Comparison of ENCODE assay signal across 19 cellular contexts in the genomic region with DNA sequence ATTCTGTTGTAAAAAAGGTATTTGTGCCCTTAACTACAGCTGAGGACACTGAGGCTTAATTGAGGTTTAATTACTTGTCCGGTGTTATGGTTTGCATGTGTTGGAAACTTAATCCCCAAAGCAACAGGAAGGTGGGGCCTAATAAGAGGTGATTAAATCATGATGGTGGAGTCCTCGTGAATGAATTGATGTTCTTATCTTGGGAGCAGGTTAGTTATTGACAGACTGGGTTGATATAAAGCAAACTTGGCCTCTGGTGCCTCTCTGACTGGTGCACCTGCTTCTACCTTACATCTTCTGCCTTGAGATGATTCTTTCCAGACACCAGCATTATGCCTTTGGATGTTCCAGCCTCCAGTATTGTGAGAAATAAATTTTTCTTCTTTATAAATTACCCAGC.
DNase-seq lines count a peak whose midpoint lies in the region; TF ChIP-seq lines count a peak whose summit lies in the region.
"Had no signal": no experiment of that assay in that cellular context is flagged by ENCODE, and none has a peak within 500 bp of the region (broad histone marks: within the 10 kb centered on the region; RNA-seq: fewer than 3 reads in every experiment).

No MANE protein-coding gene starts in this region.

- H3K79me1 ChIP-seq in mesenchymal stem cell (replicated peaks; ENCODE audit: low read length, poor library complexity, severe bottlenecking), result no peaks in the 10 kb centered on the region

- no peak overlapping the region for H2AFZ ChIP-seq in PC-9
- H2AFZ ChIP-seq in mesenchymal stem cell (ENCODE audit: low read depth, low read length), result no peak overlapping the region
- H2AFZ ChIP-seq: GM23338 had no signal

- H3K4me3 ChIP-seq in PC-9 (no peak overlapping the region), endodermal cell (ENCODE audit: low read length) (peak overlapping the region; percentile 2), mesenchymal stem cell (ENCODE audit: insufficient read depth in 1 of 2, low read depth in 1 of 2, low read length in 2 of 2) (no peak overlapping the region), stomach (no peak overlapping the region)
- H3K4me3 ChIP-seq: BLaER1 treated with 17β-estradiol and CSF1 and Interleukin-3, amounts not matched to agents 10 nM and 100 nM; GM23338 had no signal

- H3K14ac ChIP-seq in mesenchymal stem cell (ENCODE audit: low read length in 2 of 2), result no peak overlapping the region

- no peak overlapping the region for H2BK5ac ChIP-seq in mesenchymal stem cell (ENCODE audit: low read depth, low read length, poor library complexity, severe bottlenecking)

- H3K4me2 ChIP-seq in PC-9, result 0 out of 2 replicates have a peak overlapping the region, but pooled peaks have one; percentile 15
- no peak overlapping the region for H3K4me2 ChIP-seq in mesenchymal stem cell (ENCODE audit: low read length, poor library complexity, severe bottlenecking)
- H3K4me2 ChIP-seq: BLaER1 treated with 17β-estradiol and CSF1 and Interleukin-3, amounts not matched to agents 10 nM and 100 nM; GM23338 had no signal

- H3K9me3 Mint-ChIP-seq in endodermal cell, result peaks cover 1% of the 10 kb centered on the region
- H3K9me3 Mint-ChIP-seq: GM23338 had no signal

- H3K23ac ChIP-seq in mesenchymal stem cell (ENCODE audit: low read length in 2 of 2), result no peak overlapping the region

- no peak overlapping the region for H4K8ac ChIP-seq in mesenchymal stem cell (ENCODE audit: low read length)

- H2BK120ac ChIP-seq in mesenchymal stem cell (ENCODE audit: low read depth, low read length), result no peak overlapping the region

- H3K9me2 ChIP-seq in PC-9 (ENCODE audit: insufficient read depth), result no peaks in the 10 kb centered on the region

- TF ChIP-seq POLR2A in stomach (IDR thresholded peaks at IDR 0.05), result no peak

- H3K4ac ChIP-seq in mesenchymal stem cell (ENCODE audit: low read depth in 1 of 2, low read length in 2 of 2), result no peak overlapping the region

- no peak overlapping the region for H3K4me3 Mint-ChIP-seq in endodermal cell
- H3K4me3 Mint-ChIP-seq: CD14-positive monocyte; CD4-positive, alpha-beta memory T cell; GM23338; H9 had no signal

- H3K9ac ChIP-seq in endodermal cell (ENCODE audit: extremely low read depth, low read length, poor library complexity, severe bottlenecking) (no peak overlapping the region), mesenchymal stem cell (ENCODE audit: low read length) (no peak overlapping the region)
- H3K9ac ChIP-seq: BLaER1 treated with 17β-estradiol and CSF1 and Interleukin-3, amounts not matched to agents 10 nM and 100 nM had no signal

- peak; percentile 41 for DNase-seq in NCI-H748 (lab: John Stamatoyannopoulos, UW; ENCODE audit: unreplicated experiment)
- DNase-seq in NCI-H748 treated with DMSO at 0.1 percent for 48 hours (lab: John Stamatoyannopoulos, UW), result no peak
- DNase-seq in PC-9, result no peak
- no peak for DNase-seq in endodermal cell
- DNase-seq in mucosa of gallbladder (ENCODE audit: low spot score), result peak; percentile 13
- no peak for DNase-seq in CD1c-positive myeloid dendritic cell (ENCODE audit: extremely low spot score)
- DNase-seq in mesenchymal stem cell, result no peak
- DNase-seq in stomach, result no peak
- DNase-seq: AML-193; BE2C; CD4-positive, alpha-beta memory T cell; COR-L47; DMS153; DND-41; H9 had no signal

- no peak for TF ChIP-seq EP300 in stomach (IDR thresholded peaks at IDR 0.05)

- H3K4me1 ChIP-seq in PC-9 (replicated peaks; ENCODE audit: insufficient read depth) (0 out of 2 replicates have a peak, but pooled peaks cover 11% of the 10 kb centered on the region), endodermal cell (ENCODE audit: control insufficient read depth, insufficient read depth, low read length) (peaks cover 4% of the 10 kb centered on the region), mesenchymal stem cell (ENCODE audit: control insufficient read depth, insufficient read depth, low read depth, low read length) (no peaks in the 10 kb centered on the region), stomach (no peaks in the 10 kb centered on the region)
- H3K4me1 ChIP-seq: BLaER1 treated with 17β-estradiol and CSF1 and Interleukin-3, amounts not matched to agents 10 nM and 100 nM had no signal

- no peaks in the 10 kb centered on the region for H3F3A ChIP-seq in PC-9 (ENCODE audit: insufficient read depth, low read depth)

- H3K27me3 ChIP-seq in PC-9 (ENCODE audit: insufficient read depth, low read depth), result no peaks in the 10 kb centered on the region
- H3K27me3 ChIP-seq in endodermal cell (ENCODE audit: control insufficient read depth, insufficient read depth, low read length, poor library complexity, severe bottlenecking), result no peaks in the 10 kb centered on the region
- H3K27me3 ChIP-seq in mesenchymal stem cell (ENCODE audit: control insufficient read depth in 1 of 2, insufficient read depth in 1 of 2, low read length in 2 of 2), result no peaks in the 10 kb centered on the region
- no peaks in the 10 kb centered on the region for H3K27me3 ChIP-seq in stomach
- H3K27me3 ChIP-seq: BE2C; BLaER1 treated with 17β-estradiol and CSF1 and Interleukin-3, amounts not matched to agents 10 nM and 100 nM had no signal

- BruUV-seq in PC-9 (replicated peaks; lab: Mats Ljungman, UMichigan), result no TSS peak

- H3K4me1 Mint-ChIP-seq in endodermal cell, result peaks cover 31% of the 10 kb centered on the region
- H3K4me1 Mint-ChIP-seq: CD14-positive monocyte; CD4-positive, alpha-beta memory T cell; H9 had no signal

- H2BK12ac ChIP-seq in mesenchymal stem cell (ENCODE audit: low read length in 2 of 2), result no peak overlapping the region

- no peak overlapping the region for H3K27ac Mint-ChIP-seq in endodermal cell
- H3K27ac Mint-ChIP-seq: CD14-positive monocyte; CD4-positive, alpha-beta memory T cell; GM23338; H9 had no signal

- H3K9me3 ChIP-seq in PC-9 (ENCODE audit: insufficient read depth, low read depth), result no peaks in the 10 kb centered on the region
- peaks cover 3% of the 10 kb centered on the region for H3K9me3 ChIP-seq in endodermal cell (ENCODE audit: control insufficient read depth, low read length)
- H3K9me3 ChIP-seq in mesenchymal stem cell (ENCODE audit: control insufficient read depth, low read length), result peaks cover 5% of the 10 kb centered on the region
- H3K9me3 ChIP-seq in stomach, result no peaks in the 10 kb centered on the region
- H3K9me3 ChIP-seq: BE2C had no signal

- peaks cover 2% of the 10 kb centered on the region for H3K27me3 Mint-ChIP-seq in endodermal cell (ENCODE audit: insufficient read depth)
- H3K27me3 Mint-ChIP-seq: CD4-positive, alpha-beta memory T cell had no signal

- H3K27ac ChIP-seq in PC-9 (no peak overlapping the region), endodermal cell (ENCODE audit: low read depth, low read length) (no peak overlapping the region), mesenchymal stem cell (ENCODE audit: low read length, poor library complexity, severe bottlenecking) (no peak overlapping the region), stomach (peak overlapping the region in 1 of 5 donors; percentile 6)
- H3K27ac ChIP-seq: 22Rv1; BLaER1 treated with 17β-estradiol and CSF1 and Interleukin-3, amounts not matched to agents 10 nM and 100 nM had no signal

- TF ChIP-seq CTCF in PC-9 (conservative IDR thresholded peaks at IDR 0.05) (no peak), endodermal cell (conservative IDR thresholded peaks at IDR 0.05) (no peak), stomach (IDR thresholded peaks at IDR 0.05) (no peak)

- H3K36me3 ChIP-seq in PC-9 (ENCODE audit: low read depth) (no peaks in the 10 kb centered on the region), endodermal cell (ENCODE audit: control insufficient read depth, insufficient read depth, low read length) (no peaks in the 10 kb centered on the region), mesenchymal stem cell (ENCODE audit: control insufficient read depth in 1 of 2, insufficient read depth in 2 of 2, low read depth in 1 of 2, low read length in 2 of 2) (no peaks in the 10 kb centered on the region), stomach (no peaks in the 10 kb centered on the region)
- H3K36me3 ChIP-seq: BE2C; BLaER1 treated with 17β-estradiol and CSF1 and Interleukin-3, amounts not matched to agents 10 nM and 100 nM had no signal

- H2AK5ac ChIP-seq in mesenchymal stem cell (ENCODE audit: low read length, severe bottlenecking), result no peak overlapping the region

- 89% methylated on average over 2 of the region's 2 CpGs; no CpG with 5 or more reads in 1 of the 2 experiments for WGBS in endodermal cell (ENCODE audit: insufficient coverage in 1 of 2, insufficient read length in 1 of 2), 2 experiments
- 91% methylated on average over 2 of the region's 2 CpGs for WGBS in mesenchymal stem cell
- WGBS in stomach, 5 donors, result 30 to 48% (median 35%) methylated on average over 2 of the region's 2 CpGs

- no peaks in the 10 kb centered on the region for H4K20me1 ChIP-seq in PC-9 (ENCODE audit: insufficient read depth)
- H4K20me1 ChIP-seq: BLaER1 treated with 17β-estradiol and CSF1 and Interleukin-3, amounts not matched to agents 10 nM and 100 nM had no signal

- no peaks in the 10 kb centered on the region for H3K36me3 Mint-ChIP-seq in endodermal cell (ENCODE audit: low read depth)
- H3K36me3 Mint-ChIP-seq: CD14-positive monocyte; CD4-positive, alpha-beta memory T cell had no signal

- POLR2A ChIA-PET in PC-9 (lab: Charles Lee; ENCODE audit: unreplicated experiment), result interaction anchor here (0.7 kb wide), 1 partner anchor 220 kb away, joined by 8 read pairs; no protein-coding TSS in a partner anchor

- no peak overlapping the region for H3K18ac ChIP-seq in mesenchymal stem cell (ENCODE audit: low read depth in 1 of 2, low read length in 2 of 2)

- no peak overlapping the region for H4K91ac ChIP-seq in mesenchymal stem cell (ENCODE audit: low read length)

- H3K79me2 ChIP-seq in PC-9 (ENCODE audit: low read depth), result no peaks in the 10 kb centered on the region

- CTCF ChIA-PET in PC-9 (lab: Charles Lee), result no interaction called here

- H2BK15ac ChIP-seq in mesenchymal stem cell (ENCODE audit: low read depth, poor library complexity, severe bottlenecking), result no peak overlapping the region

- intact Hi-C loops in PC-9 (cut with micrococcal nuclease; ENCODE audit: unreplicated experiment) (no loop called here), stomach (cut with DNase I; ENCODE audit: low total_unique reads) (no loop called here)

Comparison
In these comparisons a context has a peak if more than half of its experiments do, and no peak if none do; other contexts are left out.
1. DNase-seq: peak in NCI-H748 (single experiment) and mucosa of gallbladder (single experiment); none in NCI-H748 treated with DMSO at 0.1 percent for 48 hours (single experiment), PC-9 (0 of 2), endodermal cell (single experiment), CD1c-positive myeloid dendritic cell (single experiment), mesenchymal stem cell (single experiment) and stomach (single experiment).